Comparison of ENCODE assay signal across 1 cellular context in genomic region chr19:55312621-55313117, GRCh38.
TF ChIP-seq lines count a peak whose summit lies in the region.

No MANE protein-coding gene starts in this region.

TF ChIP-seq in K562, 482 proteins besides CTCF, POLR2A, EP300 and RAD21:
- TF ChIP-seq POLR2G (IDR thresholded peaks at IDR 0.05; ENCODE audit: low read depth, low read length) (peak; percentile 57), ZBTB33 (CRISPR knock-in tag; IDR thresholded peaks at IDR 0.05) (peak; percentile 66), RBFOX2 (IDR thresholded peaks at IDR 0.05; ENCODE audit: low read depth, low read length) (peak; percentile 19; the same call in 1 of the 2 replicates), CCNT2 (IDR thresholded peaks at IDR 0.05; ENCODE audit: borderline replicate concordance, extremely low read depth, insufficient read length, low read depth, low read length) (no peak)
